19 cellular contexts compared by ENCODE assay signal in genomic region chr6:71238351-71238750, GRCh38. TPM values are rescaled to one million over a fixed set of nuclear protein-coding genes. Genes with fewer than 3 reads are reported as not detected.
DNase-seq lines count a peak whose midpoint lies in the region; ATAC-seq, FAIRE-seq and TF ChIP-seq lines count a peak whose summit lies in the region.
"Had no signal": no experiment of that assay in that cellular context is flagged by ENCODE, and none has a peak within 500 bp of the region (broad histone marks: within the 10 kb centered on the region; RNA-seq: fewer than 3 reads in every experiment).

No MANE protein-coding gene starts in this region.

- DNase-seq in AG04449 (ENCODE audit: low read depth, low spot score) (peak; percentile 21), HFF-Myc (ENCODE audit: extremely low read depth, low read depth) (peak; percentile 26), astrocyte of the spinal cord (ENCODE audit: low read depth, low spot score) (peak; percentile 31), hepatic stellate cell (ENCODE audit: low spot score) (peak; percentile 58), kidney (no peak), DMS79 (lab: John Stamatoyannopoulos, UW) (no peak)
- DNase-seq: activated naive CD8-positive, alpha-beta T cell treated with anti-CD3 and anti-CD28 coated beads, Interleukin-2, amount 50 U/mL, for 24 hours; AML-193; NCI-H1694 treated with DMSO at 0.1 percent for 48 hours; NCI-H524; spleen; stimulated activated naive CD4-positive, alpha-beta T cell had no signal

- no peak overlapping the region for H3K9ac ChIP-seq in kidney (ENCODE audit: low read length in 2 of 2)
- H3K9ac ChIP-seq: parathyroid adenoma had no signal

- POLR2A ChIA-PET in AG04449 (lab: Yijun Ruan, JAX): interaction anchor here (1.1 kb wide), 1 partner anchor 38 kb away, joined by 3 read pairs; no protein-coding TSS in a partner anchor

- H3K27ac ChIP-seq in kidney (ENCODE audit: low read depth in 2 of 2, low read length in 2 of 2): no peak overlapping the region
- H3K27ac ChIP-seq: epithelial cell of prostate, parathyroid adenoma, SK-N-MC, spleen had no signal

- no peak for ATAC-seq in HG02840 (IDR thresholded peaks at IDR 0.05; ENCODE audit: low FRiP score, unreplicated experiment)
- ATAC-seq in HG02642 (IDR thresholded peaks at IDR 0.05; ENCODE audit: poor library complexity, unreplicated experiment): no peak
- ATAC-seq: activated naive CD8-positive, alpha-beta T cell treated with anti-CD3 and anti-CD28 coated beads, Interleukin-2, amount 50 U/mL, for 24 hours had no signal

- in situ Hi-C loops in astrocyte of the spinal cord (cut with HindIII; ENCODE audit: low sequenced_read_pairs): no loop called here

- CTCF ChIA-PET in AG04449 (lab: Yijun Ruan, JAX): interaction anchor here (0.7 to 1.5 kb wide), 3 partner anchors 8 to 48 kb away, joined by 3 to 5 read pairs (median 3); no protein-coding TSS in a partner anchor

- H3K36me3 ChIP-seq in kidney (ENCODE audit: control insufficient read depth in 1 of 2, insufficient read depth in 2 of 2, low read length in 2 of 2): no peaks in the 10 kb centered on the region
- H3K36me3 ChIP-seq: spleen had no signal

- no peaks in the 10 kb centered on the region for H3K9me3 ChIP-seq in kidney (ENCODE audit: control insufficient read depth in 1 of 2, low read length in 2 of 2)

- no peak for TF ChIP-seq CTCF in AG04449 (IDR thresholded peaks at IDR 0.05; ENCODE audit: insufficient read depth, low read length, missing control alignments)
- TF ChIP-seq CTCF in HFF-Myc (IDR thresholded peaks at IDR 0.05; ENCODE audit: low read depth, low read length, missing control alignments): no peak
- TF ChIP-seq CTCF in astrocyte of the spinal cord (IDR thresholded peaks at IDR 0.05; ENCODE audit: low read depth, low read length): no peak
- no peak for TF ChIP-seq CTCF in kidney (IDR thresholded peaks at IDR 0.05; ENCODE audit: borderline replicate concordance, extremely low read depth, insufficient read depth)

- H3K4me1 ChIP-seq in kidney (ENCODE audit: control insufficient read depth in 1 of 2, insufficient read depth in 1 of 2, low read depth in 1 of 2, low read length in 2 of 2): no peaks in the 10 kb centered on the region
- H3K4me1 ChIP-seq: parathyroid adenoma, spleen had no signal

- H3K4me3 ChIP-seq in AG04449 (ENCODE audit: low read depth, low read length) (no peak overlapping the region), HFF-Myc (replicated peaks; ENCODE audit: low read depth, low read length) (no peak overlapping the region), astrocyte of the spinal cord (ENCODE audit: low read depth, low read length) (no peak overlapping the region), kidney (ENCODE audit: low read length in 2 of 2) (no peak overlapping the region)
- H3K4me3 ChIP-seq: SK-N-MC, spleen had no signal

- intact Hi-C loops in kidney (cut with DNase I): no loop called here

- no peak for FAIRE-seq in kidney (lab: Jason Lieb, UNC)
- FAIRE-seq: GM19239, TTC549 had no signal

RNA-seq across cellular contexts. Expression of gene OGFRL1, which starts 50.3 kb away (rescaled TPM):
- total RNA-seq in kidney: 16.0 TPM
- polyA plus RNA-seq in kidney (ENCODE audit: insufficient read depth, low read depth, low replicate concordance): 3.6 TPM

Comparison
In these comparisons a context has a peak if more than half of its experiments do, and no peak if none do; other contexts are left out.
1. DNase-seq: peak in AG04449 (single experiment), HFF-Myc (single experiment), astrocyte of the spinal cord (single experiment) and hepatic stellate cell (single experiment); none in kidney (single experiment) and DMS79 (single experiment).